ENCODE assay signal across 19 cellular contexts in genomic region chr6:89886378-89887120, GRCh38. TPM values are rescaled to one million over a fixed set of nuclear protein-coding genes. Genes with fewer than 3 reads are reported as not detected.
DNase-seq lines count a peak whose midpoint lies in the region; ATAC-seq and TF ChIP-seq lines count a peak whose summit lies in the region.
"Had no signal": no experiment of that assay in that cellular context is flagged by ENCODE, and none has a peak within 500 bp of the region (broad histone marks: within the 10 kb centered on the region; RNA-seq: fewer than 3 reads in every experiment).

No MANE protein-coding gene starts in this region.

- WGBS in H9 (ENCODE audit: extremely low coverage, insufficient read length, low lambda C conversion rate): no CpG with 5 or more reads among the region's 44 CpGs

- DNase-seq in GM06990 (ENCODE audit: extremely low read depth, insufficient read length) (peak; percentile 6), H9 (no peak), NCI-H69 (lab: John Stamatoyannopoulos, UW) (peak; percentile 18), omental fat pad (ENCODE audit: low spot score) (no peak), LoVo (ENCODE audit: low spot score) (no peak), inferior parietal cortex (ENCODE audit: extremely low spot score) (no peak)
- DNase-seq in activated CD4-positive, alpha-beta T cell treated with anti-CD3 and anti-CD28 coated beads, Interleukin-2, amount 10 ng/mL, durations not matched to agents 24 days and 14 days: no peak
- DNase-seq: AML-193; CD4-positive, alpha-beta T cell; DMS153; DMS79; GDM1; KBM-7 had no signal

- H3K79me1 ChIP-seq in H9 (ENCODE audit: insufficient read depth, low read depth, low read length, poor library complexity, severe bottlenecking): no peaks in the 10 kb centered on the region

- no peak overlapping the region for H3K27ac ChIP-seq in H9 (ENCODE audit: insufficient read length, low read depth, low read length)
- H3K27ac ChIP-seq: 22Rv1, A549, C4-2B had no signal

- H3K4me2 ChIP-seq in H9 (ENCODE audit: insufficient read depth, insufficient read length, low read length): no peak overlapping the region
- H3K4me2 ChIP-seq: A549 had no signal

- no peak overlapping the region for H3K4ac ChIP-seq in H9 (ENCODE audit: low read depth, low read length)

- no peak overlapping the region for H3K4me3 Mint-ChIP-seq in H9
- H3K4me3 Mint-ChIP-seq in activated CD4-positive, alpha-beta T cell treated with anti-CD3 and anti-CD28 coated beads, Interleukin-2, amount 10 ng/mL, durations not matched to agents 24 days and 14 days: no peak overlapping the region
- H3K4me3 Mint-ChIP-seq: CD4-positive, alpha-beta T cell had no signal

- no peaks in the 10 kb centered on the region for H3K9me3 ChIP-seq in H9 (ENCODE audit: control insufficient read depth, low read depth, low read length)
- H3K9me3 ChIP-seq: A549 had no signal

- no peak overlapping the region for H3K56ac ChIP-seq in H9 (ENCODE audit: insufficient read length, low read depth, low read length)

- no peak overlapping the region for H3K18ac ChIP-seq in H9 (ENCODE audit: insufficient read length, low read depth, low read length)

- no peak overlapping the region for H2AFZ ChIP-seq in H9 (ENCODE audit: low read length)

- H3T11ph ChIP-seq in H9 (ENCODE audit: low read length): no peak overlapping the region

- H3K27me3 ChIP-seq in GM06990 (replicated peaks; ENCODE audit: control insufficient read depth, insufficient read depth, low read length) (no peaks in the 10 kb centered on the region), H9 (ENCODE audit: insufficient read depth, low read length) (no peaks in the 10 kb centered on the region)

- no peak overlapping the region for H2BK15ac ChIP-seq in H9 (ENCODE audit: low read depth, low read length)

- peak; percentile 37 for ATAC-seq in omental fat pad (ENCODE audit: low FRiP score)
- ATAC-seq in HG03175 (IDR thresholded peaks at IDR 0.05; ENCODE audit: unreplicated experiment): no peak
- ATAC-seq: A549 had no signal

- no peak overlapping the region for H3K9ac ChIP-seq in H9 (ENCODE audit: extremely low read depth, insufficient read length, low read length)

- H2BK5ac ChIP-seq in H9 (ENCODE audit: insufficient read length, low read length): no peak overlapping the region

- H3K79me2 ChIP-seq in H9 (ENCODE audit: insufficient read depth, low read length): no peaks in the 10 kb centered on the region

- H3K27ac Mint-ChIP-seq in H9: no peak overlapping the region
- no peak overlapping the region for H3K27ac Mint-ChIP-seq in activated CD4-positive, alpha-beta T cell treated with anti-CD3 and anti-CD28 coated beads, Interleukin-2, amount 10 ng/mL, durations not matched to agents 24 days and 14 days
- H3K27ac Mint-ChIP-seq: CD4-positive, alpha-beta T cell had no signal

- H3K27me3 Mint-ChIP-seq in H9 (ENCODE audit: low read depth): peaks cover 45% of the 10 kb centered on the region
- peaks cover 15% of the 10 kb centered on the region for H3K27me3 Mint-ChIP-seq in activated CD4-positive, alpha-beta T cell treated with anti-CD3 and anti-CD28 coated beads, Interleukin-2, amount 10 ng/mL, durations not matched to agents 24 days and 14 days

- no peak overlapping the region for H4K91ac ChIP-seq in H9 (ENCODE audit: insufficient read length, low read depth, low read length)

- no peak overlapping the region for H2BK20ac ChIP-seq in H9 (ENCODE audit: low read depth, low read length, poor library complexity, severe bottlenecking)

- TF ChIP-seq CTCF in GM06990 (IDR thresholded peaks at IDR 0.05; ENCODE audit: insufficient read depth, low read length, poor library complexity, severe bottlenecking) (no peak), H9 (conservative IDR thresholded peaks at IDR 0.05) (no peak), omental fat pad (IDR thresholded peaks at IDR 0.05) (no peak)

- H3K4me1 ChIP-seq in H9 (ENCODE audit: insufficient read depth, low read length): no peaks in the 10 kb centered on the region
- H3K4me1 ChIP-seq: A549 had no signal

- H3K4me3 ChIP-seq in GM06990 (replicated peaks; ENCODE audit: low read depth, low read length): no peak overlapping the region
- H3K4me3 ChIP-seq: A549 had no signal

- H2BK120ac ChIP-seq in H9 (ENCODE audit: low read depth, low read length, poor library complexity, severe bottlenecking): no peak overlapping the region

- no peak overlapping the region for H3K23ac ChIP-seq in H9 (ENCODE audit: insufficient read length, low read depth, low read length)

- no peaks in the 10 kb centered on the region for H3K36me3 ChIP-seq in GM06990 (ENCODE audit: control insufficient read depth, insufficient read depth, low read length)

- H3K36me3 Mint-ChIP-seq in H9 (ENCODE audit: insufficient read depth in 1 of 3, low read depth in 3 of 3): no peaks in the 10 kb centered on the region
- H3K36me3 Mint-ChIP-seq in activated CD4-positive, alpha-beta T cell treated with anti-CD3 and anti-CD28 coated beads, Interleukin-2, amount 10 ng/mL, durations not matched to agents 24 days and 14 days (ENCODE audit: low read depth): no peaks in the 10 kb centered on the region

- H4K8ac ChIP-seq in H9 (replicated peaks; ENCODE audit: insufficient read length, low read depth, low read length): no peak overlapping the region

- H3K23me2 ChIP-seq in H9 (ENCODE audit: insufficient read length, low read depth, low read length, poor library complexity, severe bottlenecking): no peaks in the 10 kb centered on the region

- H3K9me3 Mint-ChIP-seq in H9: no peaks in the 10 kb centered on the region
- no peaks in the 10 kb centered on the region for H3K9me3 Mint-ChIP-seq in activated CD4-positive, alpha-beta T cell treated with anti-CD3 and anti-CD28 coated beads, Interleukin-2, amount 10 ng/mL, durations not matched to agents 24 days and 14 days
- H3K9me3 Mint-ChIP-seq: CD4-positive, alpha-beta T cell had no signal

- intact Hi-C loops in activated CD4-positive, alpha-beta T cell treated with anti-CD3 and anti-CD28 coated beads, Interleukin-2, amount 10 ng/mL, durations not matched to agents 24 days and 14 days (cut with micrococcal nuclease): no loop called here

- no peaks in the 10 kb centered on the region for H4K20me1 ChIP-seq in H9 (ENCODE audit: control insufficient read depth, insufficient read depth, insufficient read length)

- H4K5ac ChIP-seq in H9 (ENCODE audit: insufficient read length, low read depth, low read length): no peak overlapping the region

- no peak overlapping the region for H2BK12ac ChIP-seq in H9 (ENCODE audit: insufficient read length, low read depth, low read length)

- H3K4me1 Mint-ChIP-seq in H9: peaks cover 14% of the 10 kb centered on the region in 2 experiments
- H3K4me1 Mint-ChIP-seq in activated CD4-positive, alpha-beta T cell treated with anti-CD3 and anti-CD28 coated beads, Interleukin-2, amount 10 ng/mL, durations not matched to agents 24 days and 14 days: peaks cover 11% of the 10 kb centered on the region

- H3K14ac ChIP-seq in H9 (ENCODE audit: insufficient read depth, low read length): peak overlapping the region; percentile 64; the same call in 1 of the 2 replicates

- H2AK5ac ChIP-seq in H9 (ENCODE audit: insufficient read length, low read length): no peak overlapping the region

RNA-seq across cellular contexts. Expression of gene GJA10, which starts 7.7 kb away (rescaled TPM):
- total RNA-seq in H9 (2021) (not detected in 2 replicates), omental fat pad (not detected)
- total RNA-seq in activated CD4-positive, alpha-beta T cell treated with anti-CD3 and anti-CD28 coated beads, Interleukin-2, amount 10 ng/mL, durations not matched to agents 24 days and 14 days: not detected in 2 replicates
- total RNA-seq: CD4-positive, alpha-beta T cell; Daoy; HT-29 had no signal

RNA-seq across cellular contexts. Expression of gene CASP8AP2, which starts 56.9 kb away (rescaled TPM):
- 32.6 and 33.6 TPM in 2 replicates for total RNA-seq in H9 (2021)
- 10 to 100 TPM in 2 of 4 donors, 1 to 10 TPM in 2; 8.6 to 24.0 (median 11.0) TPM for total RNA-seq in omental fat pad
- 37.3 and 37.8 TPM in 2 replicates for total RNA-seq in activated CD4-positive, alpha-beta T cell treated with anti-CD3 and anti-CD28 coated beads, Interleukin-2, amount 10 ng/mL, durations not matched to agents 24 days and 14 days

Comparison
In these comparisons a context has a peak if more than half of its experiments do, and no peak if none do; other contexts are left out.
1. DNase-seq: peak in GM06990 (single experiment) and NCI-H69 (single experiment); none in H9 (single experiment), omental fat pad (single experiment), LoVo (single experiment), activated CD4-positive, alpha-beta T cell treated with anti-CD3 and anti-CD28 coated beads, Interleukin-2, amount 10 ng/mL, durations not matched to agents 24 days and 14 days (single experiment) and inferior parietal cortex (single experiment).